ENCODE assay signal across 8 cellular contexts in genomic region chr1:7218210-7218832, GRCh38.
DNase-seq lines count a peak whose midpoint lies in the region; ATAC-seq and TF ChIP-seq lines count a peak whose summit lies in the region.

No MANE protein-coding gene starts in this region.

- H3K4me3 ChIP-seq in esophagus muscularis mucosa (no peak overlapping the region), trophoblast cell (ENCODE audit: low read depth, low read length) (no peak overlapping the region)

- no peak overlapping the region for H3K4me3 Mint-ChIP-seq in activated T-cell treated with anti-CD3 and anti-CD28 coated beads, Interleukin-2, amount 50 U/mL, for 4 hours

- no peak overlapping the region for H3K14ac ChIP-seq in trophoblast cell (ENCODE audit: low read length)

- TF ChIP-seq CTCF in esophagus muscularis mucosa (IDR thresholded peaks at IDR 0.05), result peak; percentile 67 to 73 (median 70)

- no peak overlapping the region for H4K12ac ChIP-seq in trophoblast cell (ENCODE audit: low read depth, low read length)

- peak; percentile 52 to 56 for DNase-seq in activated T-cell treated with anti-CD3 and anti-CD28 coated beads, Interleukin-2, amount 50 U/mL, for 48 hours
- DNase-seq in activated T-cell treated with anti-CD3 and anti-CD28 coated beads, Interleukin-2, amount 50 U/mL, for 4 hours, result no peak
- DNase-seq in M059J (ENCODE audit: low read depth) (peak; percentile 59), SHP77 (lab: John Stamatoyannopoulos, UW) (peak; percentile 19 to 54), esophagus muscularis mucosa (ENCODE audit: extremely low spot score) (peak; percentile 91), trophoblast cell (peak; percentile 14 to 59)

- no peaks in the 10 kb centered on the region for H3K4me1 ChIP-seq in esophagus muscularis mucosa
- H3K4me1 ChIP-seq in trophoblast cell (ENCODE audit: control insufficient read depth in 1 of 2, insufficient read depth in 2 of 2, low read length in 2 of 2), result no peaks in the 10 kb centered on the region

- H3K36me3 Mint-ChIP-seq in activated T-cell treated with anti-CD3 and anti-CD28 coated beads, Interleukin-2, amount 50 U/mL, for 4 hours (ENCODE audit: insufficient read depth), result no peaks in the 10 kb centered on the region

- H3K9me3 Mint-ChIP-seq in activated T-cell treated with anti-CD3 and anti-CD28 coated beads, Interleukin-2, amount 50 U/mL, for 4 hours, result no peaks in the 10 kb centered on the region

- no peak overlapping the region for H3K23ac ChIP-seq in trophoblast cell (ENCODE audit: low read length)

- no peak overlapping the region for H3K4me2 ChIP-seq in trophoblast cell (ENCODE audit: low read length)

- H3K27ac ChIP-seq in esophagus muscularis mucosa (replicated peaks in 1 of 4), result no peak overlapping the region
- no peak overlapping the region for H3K27ac ChIP-seq in trophoblast cell (ENCODE audit: low read depth, low read length)

- H4K8ac ChIP-seq in trophoblast cell (ENCODE audit: low read depth, low read length), result no peak overlapping the region

- H3K79me2 ChIP-seq in trophoblast cell (ENCODE audit: control insufficient read depth, insufficient read depth, low read length, poor library complexity), result no peaks in the 10 kb centered on the region

- H2BK5ac ChIP-seq in trophoblast cell (ENCODE audit: low read depth, low read length, poor library complexity), result no peak overlapping the region

- intact Hi-C loops in esophagus muscularis mucosa (cut with DNase I), result loop anchor here (10.0 kb wide), 1 partner anchor 504 kb away; no protein-coding TSS in a partner anchor

- no peak overlapping the region for H2BK12ac ChIP-seq in trophoblast cell (ENCODE audit: low read length)

- H3K9me3 ChIP-seq in esophagus muscularis mucosa (peaks cover 0 to 4% (median 0%) of the 10 kb centered on the region in 4 donors), trophoblast cell (ENCODE audit: insufficient read depth, low read depth, low read length) (no peaks in the 10 kb centered on the region)

- no peak overlapping the region for H4K91ac ChIP-seq in trophoblast cell (ENCODE audit: low read depth, low read length)

- H3K36me3 ChIP-seq in esophagus muscularis mucosa, result no peaks in the 10 kb centered on the region
- no peaks in the 10 kb centered on the region for H3K36me3 ChIP-seq in trophoblast cell (ENCODE audit: control insufficient read depth in 1 of 2, insufficient read depth in 2 of 2, low read length in 2 of 2)

- 33% methylated on average over 9 of the region's 9 CpGs for WGBS in esophagus muscularis mucosa
- no CpG with 5 or more reads among the region's 9 CpGs for WGBS in trophoblast cell (ENCODE audit: extremely low coverage, insufficient coverage, insufficient read length)

- no peak overlapping the region for H2AFZ ChIP-seq in trophoblast cell (ENCODE audit: insufficient read depth, low read length, poor library complexity)

- ATAC-seq in activated T-cell treated with anti-CD3 and anti-CD28 coated beads, Interleukin-2, amount 50 U/mL, for 4 hours, result no peak
- ATAC-seq in GM21447 (IDR thresholded peaks at IDR 0.05; ENCODE audit: unreplicated experiment) (no peak), GM19023 (IDR thresholded peaks at IDR 0.05; ENCODE audit: unreplicated experiment) (no peak)

- no peak overlapping the region for H3K4ac ChIP-seq in trophoblast cell (ENCODE audit: low read depth, low read length)

- H2AK5ac ChIP-seq in trophoblast cell (ENCODE audit: low read length), result no peak overlapping the region

- H2BK120ac ChIP-seq in trophoblast cell (ENCODE audit: insufficient read depth, low read length, poor library complexity), result no peak overlapping the region

- peaks cover 0 to 21% (median 0%) of the 10 kb centered on the region in 4 donors for H3K27me3 ChIP-seq in esophagus muscularis mucosa
- H3K27me3 ChIP-seq in trophoblast cell (ENCODE audit: insufficient read depth, low read length), result no peaks in the 10 kb centered on the region

- H3K79me1 ChIP-seq in trophoblast cell (ENCODE audit: low read length), result no peaks in the 10 kb centered on the region

- no peak overlapping the region for H3K9ac ChIP-seq in trophoblast cell (ENCODE audit: low read length)

- no peak for TF ChIP-seq POLR2A in esophagus muscularis mucosa (IDR thresholded peaks at IDR 0.05; ENCODE audit: low read depth)

- TF ChIP-seq EP300 in esophagus muscularis mucosa (IDR thresholded peaks at IDR 0.05), result no peak

- no peak overlapping the region for H3K18ac ChIP-seq in trophoblast cell (ENCODE audit: low read length)

- no peaks in the 10 kb centered on the region for H3K4me1 Mint-ChIP-seq in activated T-cell treated with anti-CD3 and anti-CD28 coated beads, Interleukin-2, amount 50 U/mL, for 4 hours (ENCODE audit: low read depth)

- peaks cover 26% of the 10 kb centered on the region for H3K27me3 Mint-ChIP-seq in activated T-cell treated with anti-CD3 and anti-CD28 coated beads, Interleukin-2, amount 50 U/mL, for 4 hours (ENCODE audit: low read depth)
